In the genomic region with DNA sequence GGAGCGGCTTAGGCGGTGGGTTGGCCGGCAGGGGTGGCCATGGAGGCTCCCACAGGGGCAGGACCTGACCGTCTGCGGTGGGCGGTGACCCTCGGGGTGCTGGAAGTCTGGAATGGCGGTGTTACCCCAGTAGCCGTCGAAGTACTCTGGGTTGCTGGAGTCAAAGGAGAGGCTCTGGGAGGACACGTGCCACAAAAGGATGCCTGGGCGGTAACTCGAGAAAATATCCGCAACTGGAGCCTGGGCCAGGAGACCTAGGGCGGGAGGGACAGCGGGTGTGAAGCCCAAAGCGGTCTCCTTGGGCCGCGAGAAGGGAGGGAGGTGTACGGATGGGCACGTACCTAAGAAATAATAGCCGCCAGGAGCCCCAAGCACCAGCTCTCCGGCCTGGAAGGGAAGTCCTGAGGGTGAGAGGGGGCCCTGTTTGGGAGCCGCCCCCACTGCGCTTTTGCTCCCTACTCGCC, we compare ENCODE assay signal across 8 cellular contexts. TPM values are rescaled to one million over a fixed set of nuclear protein-coding genes. Genes with fewer than 3 reads are reported as not detected.
DNase-seq lines count a peak whose midpoint lies in the region; ATAC-seq and TF ChIP-seq lines count a peak whose summit lies in the region.

No MANE protein-coding gene starts in this region.

- H3K27ac ChIP-seq in lung (ENCODE audit: low read depth in 1 of 2, low read length in 1 of 2) (no peak overlapping the region), upper lobe of left lung (no peak overlapping the region)

- peak overlapping the region; percentile 36 for H3K4me3 ChIP-seq in lung
- H3K4me3 ChIP-seq in upper lobe of left lung = peak overlapping the region; percentile 7 to 57 (median 46)

- H3K9me3 Mint-ChIP-seq in activated T-cell treated with anti-CD3 and anti-CD28 coated beads, Interleukin-2, amount 50 U/mL, for 72 hours = no peaks in the 10 kb centered on the region
- peaks cover 0 to 4% (median 0%) of the 10 kb centered on the region in 5 experiments for H3K9me3 Mint-ChIP-seq in brain

- ATAC-seq in activated T-cell treated with anti-CD3 and anti-CD28 coated beads, Interleukin-2, amount 50 U/mL, for 72 hours (replicated peaks in 1 of 2) = no peak
- ATAC-seq in lung (ENCODE audit: insufficient read depth, low FRiP score) (no peak), upper lobe of left lung (ENCODE audit: low FRiP score in 2 of 2) (peak; percentile 1 to 23), GM18505 (IDR thresholded peaks at IDR 0.05; ENCODE audit: unreplicated experiment) (no peak), GM18870 (IDR thresholded peaks at IDR 0.05; ENCODE audit: unreplicated experiment) (no peak)

- H3K36me3 ChIP-seq in lung (ENCODE audit: control insufficient read depth in 2 of 2, insufficient read depth in 2 of 2, low read length in 2 of 2) = no peaks in the 10 kb centered on the region
- no peaks in the 10 kb centered on the region for H3K36me3 ChIP-seq in upper lobe of left lung

- WGBS in lung, 2 donors = 6 to 8% methylated on average over 26 of the region's 26 CpGs
- 5 to 14% methylated on average over 13 to 24 of the region's 26 CpGs for WGBS in upper lobe of left lung, 2 donors

- peaks cover 16% of the 10 kb centered on the region for H3K4me1 Mint-ChIP-seq in activated T-cell treated with anti-CD3 and anti-CD28 coated beads, Interleukin-2, amount 50 U/mL, for 72 hours (ENCODE audit: low read depth)
- H3K4me1 Mint-ChIP-seq in brain = peaks cover 13% of the 10 kb centered on the region

- H3K27me3 ChIP-seq in lung (ENCODE audit: control insufficient read depth, insufficient read depth) = no peaks in the 10 kb centered on the region
- peaks cover 0 to 5% (median 2%) of the 10 kb centered on the region in 4 donors for H3K27me3 ChIP-seq in upper lobe of left lung

- peak overlapping the region; percentile 80 to 86 for H3K4me3 Mint-ChIP-seq in activated T-cell treated with anti-CD3 and anti-CD28 coated beads, Interleukin-2, amount 50 U/mL, for 72 hours
- peak overlapping the region; percentile 73 to 84 (median 80) for H3K4me3 Mint-ChIP-seq in brain

- H3K27ac Mint-ChIP-seq in activated T-cell treated with anti-CD3 and anti-CD28 coated beads, Interleukin-2, amount 50 U/mL, for 72 hours = no peak overlapping the region
- H3K27ac Mint-ChIP-seq in brain = peak overlapping the region in 2 of 5 experiments; percentile 41 to 53

- H3K36me3 Mint-ChIP-seq in activated T-cell treated with anti-CD3 and anti-CD28 coated beads, Interleukin-2, amount 50 U/mL, for 72 hours (ENCODE audit: insufficient read depth in 2 of 2) = no peaks in the 10 kb centered on the region
- H3K36me3 Mint-ChIP-seq in brain = peaks cover 3% of the 10 kb centered on the region

- no peaks in the 10 kb centered on the region for H3K9me3 ChIP-seq in lung (ENCODE audit: control insufficient read depth in 2 of 2, insufficient read depth in 1 of 2, low read length in 1 of 2)
- H3K9me3 ChIP-seq in upper lobe of left lung = no peaks in the 10 kb centered on the region

- no peak for TF ChIP-seq EP300 in upper lobe of left lung (IDR thresholded peaks at IDR 0.05)

- DNase-seq in activated T-cell treated with anti-CD3 and anti-CD28 coated beads, Interleukin-2, amount 50 U/mL, for 72 hours = no peak
- DNase-seq in activated T-cell treated with anti-CD3 and anti-CD28 coated beads, Interleukin-2, amount 50 U/mL, for 1 hour = no peak
- DNase-seq in lung (ENCODE audit: low spot score) (no peak), upper lobe of left lung (peak in 1 of 2 donors; percentile 81)
- DNase-seq in stimulated activated CD4-positive, alpha-beta T cell treated with anti-CD3 and anti-CD28 coated beads, Interleukin-12 subunit alpha, Interleukin-12 subunit beta, amount 100 ng/mL, for 4 hours = no peak

- TF ChIP-seq CTCF in brain (conservative IDR thresholded peaks at IDR 0.05) = no peak
- no peak for TF ChIP-seq CTCF in lung (IDR thresholded peaks at IDR 0.05; ENCODE audit: control extremely low read depth, extremely low read depth)
- no peak for TF ChIP-seq CTCF in upper lobe of left lung (IDR thresholded peaks at IDR 0.05)

- TF ChIP-seq POLR2A in upper lobe of left lung (IDR thresholded peaks at IDR 0.05) (no peak), GM18505 (IDR thresholded peaks at IDR 0.05; ENCODE audit: borderline replicate concordance, extremely low read depth, insufficient read depth, insufficient read length) (no peak)

- H3K4me1 ChIP-seq in lung (ENCODE audit: control insufficient read depth in 2 of 2, insufficient read depth in 2 of 2, low read length in 2 of 2) = peaks cover 0 to 12% of the 10 kb centered on the region in 2 donors
- H3K4me1 ChIP-seq in upper lobe of left lung = peaks cover 16 to 22% (median 19%) of the 10 kb centered on the region in 4 donors

- peaks cover 31% of the 10 kb centered on the region for H3K27me3 Mint-ChIP-seq in activated T-cell treated with anti-CD3 and anti-CD28 coated beads, Interleukin-2, amount 50 U/mL, for 72 hours (ENCODE audit: low read depth)
- peaks cover 18% of the 10 kb centered on the region for H3K27me3 Mint-ChIP-seq in brain

RNA-seq across cellular contexts. Expression of a gene that starts 4.6 kb away (rescaled TPM):
- 1 to 10 TPM; 2.1 to 3.2 TPM for total RNA-seq in activated T-cell treated with anti-CD3 and anti-CD28 coated beads, Interleukin-2, amount 50 U/mL, for 72 hours
- polyA plus RNA-seq in brain (ENCODE audit: insufficient read depth, low read depth, low replicate concordance) (0.97 TPM), lung (1 to 10 TPM; 1.4 to 6.3 TPM)
- total RNA-seq in lung (1 to 10 TPM; 2.1 to 9.2 TPM), upper lobe of left lung (10 to 100 TPM in 3 of 6 donors, 1 to 10 TPM in 3; 3.0 to 18.1 (median 7.5) TPM)

RNA-seq across cellular contexts. Expression of a gene that starts 21.2 kb away (rescaled TPM):
- under 1 TPM; 0.14 to 0.41 TPM for total RNA-seq in activated T-cell treated with anti-CD3 and anti-CD28 coated beads, Interleukin-2, amount 50 U/mL, for 72 hours
- polyA plus RNA-seq in brain (ENCODE audit: insufficient read depth, low read depth, low replicate concordance) = 62.5 TPM
- 1 to 10 TPM; 1.1 to 8.0 TPM for total RNA-seq in lung
- under 1 TPM; 0.47 TPM for polyA plus RNA-seq in lung
- total RNA-seq in upper lobe of left lung = 1 to 10 TPM in 2 of 6 donors, under 1 TPM in 3, not detected in 1; 0.61 to 4.6 (median 0.98) TPM

RNA-seq across cellular contexts. Expression of a gene that starts 39.8 kb away (rescaled TPM):
- total RNA-seq in activated T-cell treated with anti-CD3 and anti-CD28 coated beads, Interleukin-2, amount 50 U/mL, for 72 hours = 10 to 100 TPM; 57.8 to 58.7 TPM
- 164 TPM for polyA plus RNA-seq in brain (ENCODE audit: insufficient read depth, low read depth, low replicate concordance)
- 100 to 1,000 TPM; 300 to 753 TPM for total RNA-seq in lung
- polyA plus RNA-seq in lung = 100 to 1,000 TPM; 160 to 719 TPM
- total RNA-seq in upper lobe of left lung = 1,000 to 10,000 TPM in 4 of 6 donors, 100 to 1,000 TPM in 2; 439 to 1,887 (median 1,220) TPM

Comparison
In these comparisons a context has a peak if more than half of its experiments do, and no peak if none do; other contexts are left out.
1. ATAC-seq: peak in upper lobe of left lung (2 of 2); none in activated T-cell treated with anti-CD3 and anti-CD28 coated beads, Interleukin-2, amount 50 U/mL, for 72 hours (0 of 2), lung (single experiment), GM18505 (single experiment) and GM18870 (single experiment).
2. RNA of a gene that starts 39.8 kb away (total RNA-seq): 439 to 1,887 TPM in upper lobe of left lung and 300 to 753 TPM in lung; 57.8 to 58.7 TPM in activated T-cell treated with anti-CD3 and anti-CD28 coated beads, Interleukin-2, amount 50 U/mL, for 72 hours; every median in the first group is over 4 times any median in the second.